Comparison of ENCODE assay signal across 8 cellular contexts in genomic region chr12:1662761-1663439, GRCh38. TPM values are rescaled to one million over a fixed set of nuclear protein-coding genes. Genes with fewer than 3 reads are reported as not detected.
DNase-seq lines count a peak whose midpoint lies in the region; ATAC-seq and TF ChIP-seq lines count a peak whose summit lies in the region.

No MANE protein-coding gene starts in this region.

- no peak overlapping the region for H3K4me3 ChIP-seq in HFF-Myc (replicated peaks; ENCODE audit: low read depth, low read length)
- H3K4me3 ChIP-seq in neuronal stem cell (ENCODE audit: low read length in 2 of 2) = peak overlapping the region in 1 of 2 donors; percentile 73

- peak overlapping the region; percentile 78 for H2BK12ac ChIP-seq in neuronal stem cell (ENCODE audit: low read length)

- H3K9ac ChIP-seq in neuronal stem cell (ENCODE audit: low read depth, low read length, poor library complexity) = peak overlapping the region; percentile 80

- H3K4me1 Mint-ChIP-seq in activated CD4-positive, alpha-beta memory T cell treated with anti-CD3 and anti-CD28 coated beads for 36 hours (ENCODE audit: low read depth) = peaks cover 38% of the 10 kb centered on the region

- H3K27me3 ChIP-seq in neuronal stem cell (ENCODE audit: control insufficient read depth in 3 of 3, insufficient read depth in 3 of 3, low read depth in 1 of 3, low read length in 3 of 3) = peaks cover 0 to 59% (median 12%) of the 10 kb centered on the region in 3 experiments

- H3K4ac ChIP-seq in neuronal stem cell (ENCODE audit: low read length) = no peak overlapping the region

- TF ChIP-seq POLR2A in erythroblast (IDR thresholded peaks at IDR 0.05; ENCODE audit: low read length) = no peak

- peak overlapping the region; percentile 64 for H3K4me2 ChIP-seq in neuronal stem cell (ENCODE audit: insufficient read depth, low read length, poor library complexity, severe bottlenecking)

- POLR2A ChIA-PET in activated CD4-positive, alpha-beta memory T cell treated with anti-CD3 and anti-CD28 coated beads for 36 hours (lab: Charles Lee) = interaction anchor here (1.7 kb wide), 1 partner anchor 28 kb away, joined by 14 read pairs; the partner anchor contains the start of gene ADIPOR2

- H3K9me3 Mint-ChIP-seq in activated CD4-positive, alpha-beta memory T cell treated with anti-CD3 and anti-CD28 coated beads for 36 hours = no peaks in the 10 kb centered on the region

- H2BK5ac ChIP-seq in neuronal stem cell (ENCODE audit: low read length) = no peak overlapping the region

- H3K4me1 ChIP-seq in neuronal stem cell (ENCODE audit: control insufficient read depth in 2 of 2, insufficient read depth in 1 of 2, low read depth in 1 of 2, low read length in 2 of 2) = peaks cover 0 to 3% of the 10 kb centered on the region in 2 donors

- DNase-seq in HFF-Myc (ENCODE audit: extremely low read depth, low read depth) = no peak
- DNase-seq in activated CD4-positive, alpha-beta memory T cell treated with anti-CD3 and anti-CD28 coated beads for 36 hours = peak; percentile 44
- peak; percentile 86 to 87 for DNase-seq in erythroblast (lab: John Stamatoyannopoulos, UW)
- peak; percentile 67 for DNase-seq in neuronal stem cell (ENCODE audit: low spot score)
- no peak for DNase-seq in NCI-H128 (lab: John Stamatoyannopoulos, UW; ENCODE audit: unreplicated experiment)

- peak overlapping the region; percentile 81 for H2AFZ ChIP-seq in neuronal stem cell (ENCODE audit: low read length)

- H3K4me3 Mint-ChIP-seq in activated CD4-positive, alpha-beta memory T cell treated with anti-CD3 and anti-CD28 coated beads for 36 hours = peak overlapping the region; percentile 54

- no peak overlapping the region for H3K27ac ChIP-seq in neuronal stem cell (replicated peaks; ENCODE audit: low read length)

- peaks cover 0 to 4% of the 10 kb centered on the region in 2 donors for H3K9me3 ChIP-seq in neuronal stem cell (replicated peaks in 1 of 2; ENCODE audit: control insufficient read depth in 2 of 2, insufficient read depth in 1 of 2, low read depth in 1 of 2, low read length in 2 of 2)

- CTCF ChIA-PET in activated CD4-positive, alpha-beta memory T cell treated with anti-CD3 and anti-CD28 coated beads for 36 hours (lab: Charles Lee) = interaction anchor here (2.8 to 19.1 kb wide), 2 partner anchors 10 to 129 kb away, joined by 9 to 498 read pairs; no protein-coding TSS in a partner anchor

- ATAC-seq in HG03520 (IDR thresholded peaks at IDR 0.05; ENCODE audit: unreplicated experiment) (no peak), HG02973 (IDR thresholded peaks at IDR 0.05; ENCODE audit: unreplicated experiment) (no peak), HG02970 (IDR thresholded peaks at IDR 0.05; ENCODE audit: low FRiP score, unreplicated experiment) (no peak)

- H3K14ac ChIP-seq in neuronal stem cell (ENCODE audit: low read length) = no peak overlapping the region

- H4K91ac ChIP-seq in neuronal stem cell (ENCODE audit: low read depth, low read length, poor library complexity) = no peak overlapping the region

- H3K18ac ChIP-seq in neuronal stem cell (ENCODE audit: low read length) = peak overlapping the region; percentile 88

- no peaks in the 10 kb centered on the region for H3K79me1 ChIP-seq in neuronal stem cell (ENCODE audit: low read depth, low read length)

- H3K36me3 ChIP-seq in neuronal stem cell (replicated peaks in 1 of 2; ENCODE audit: control insufficient read depth in 2 of 2, insufficient read depth in 2 of 2, low read length in 2 of 2) = no peaks in the 10 kb centered on the region

- H3K23ac ChIP-seq in neuronal stem cell (ENCODE audit: low read depth, low read length, poor library complexity) = peak overlapping the region; percentile 8

- H3K36me3 Mint-ChIP-seq in activated CD4-positive, alpha-beta memory T cell treated with anti-CD3 and anti-CD28 coated beads for 36 hours = no peaks in the 10 kb centered on the region

- no peak overlapping the region for H4K8ac ChIP-seq in neuronal stem cell (ENCODE audit: low read depth, low read length)

- peak overlapping the region; percentile 91 for H2BK15ac ChIP-seq in neuronal stem cell (ENCODE audit: low read length)

- TF ChIP-seq CTCF in HFF-Myc (IDR thresholded peaks at IDR 0.05; ENCODE audit: low read depth, low read length, missing control alignments) = peak; percentile 51

- H2BK120ac ChIP-seq in neuronal stem cell (ENCODE audit: low read depth, low read length) = no peak overlapping the region

- H3K27ac Mint-ChIP-seq in activated CD4-positive, alpha-beta memory T cell treated with anti-CD3 and anti-CD28 coated beads for 36 hours = peak overlapping the region; percentile 67

- peak overlapping the region; percentile 68 for H2AK5ac ChIP-seq in neuronal stem cell (ENCODE audit: low read depth, low read length)

- intact Hi-C loops in activated CD4-positive, alpha-beta memory T cell treated with anti-CD3 and anti-CD28 coated beads for 36 hours (cut with micrococcal nuclease) = loop anchor here (1.0 kb wide), 1 partner anchor 27 kb away; no protein-coding TSS in a partner anchor

- WGBS in neuronal stem cell (ENCODE audit: extremely low coverage in 2 of 2, insufficient read length in 2 of 2, insufficient replicate concordance in 1 of 2), 2 donors = no CpG with 5 or more reads among the region's 46 CpGs

- H3K27me3 Mint-ChIP-seq in activated CD4-positive, alpha-beta memory T cell treated with anti-CD3 and anti-CD28 coated beads for 36 hours = no peaks in the 10 kb centered on the region

RNA-seq across cellular contexts. Expression of gene ADIPOR2, which starts 28.0 kb away (rescaled TPM):
- total RNA-seq in activated CD4-positive, alpha-beta memory T cell treated with anti-CD3 and anti-CD28 coated beads for 36 hours = 10 to 100 TPM; 43.8 to 47.3 TPM
- 26.7 TPM for polyA plus RNA-seq in neuronal stem cell (2013, experiment 1 of 2)
- polyA plus RNA-seq in neuronal stem cell (2013, experiment 2 of 2) = 26.2 TPM

RNA-seq across cellular contexts. Expression of gene WNT5B, which starts 33.9 kb away (rescaled TPM):
- total RNA-seq in activated CD4-positive, alpha-beta memory T cell treated with anti-CD3 and anti-CD28 coated beads for 36 hours = not detected
- polyA plus RNA-seq in neuronal stem cell (2013, experiment 1 of 2) = 74.9 TPM
- polyA plus RNA-seq in neuronal stem cell (2013, experiment 2 of 2) = 74.2 TPM

Comparison
In these comparisons a context has a peak if more than half of its experiments do, and no peak if none do; other contexts are left out.
1. DNase-seq: peak in activated CD4-positive, alpha-beta memory T cell treated with anti-CD3 and anti-CD28 coated beads for 36 hours (single experiment), erythroblast (2 of 2) and neuronal stem cell (single experiment); none in HFF-Myc (single experiment) and NCI-H128 (single experiment).